In genomic region chr6:158124288-158124687, GRCh38 we compare ENCODE assay signal across 4 cellular contexts.
TF ChIP-seq lines count a peak whose summit lies in the region.

No MANE protein-coding gene starts in this region.

TF ChIP-seq in HepG2, 621 proteins besides CTCF, POLR2A, EP300 and RAD21:
- peak; percentile 77 to 86 for TF ChIP-seq MAFK (conservative IDR thresholded peaks at IDR 0.05 in 1 of 2, IDR thresholded peaks at IDR 0.05 in 1 of 2; ENCODE audit: low read length in 2 of 2)
- TF ChIP-seq MAFF (IDR thresholded peaks at IDR 0.05; ENCODE audit: low read depth, low read length) = peak; percentile 71
- TF ChIP-seq CBX5 (CRISPR knock-in tag; IDR thresholded peaks at IDR 0.05; ENCODE audit: borderline replicate concordance) = no peak

TF ChIP-seq in A549, 52 proteins besides CTCF, POLR2A, EP300 and RAD21:
- TF ChIP-seq SMC3 (IDR thresholded peaks at IDR 0.05) = no peak
- TF ChIP-seq CBX8 (IDR thresholded peaks at IDR 0.05) = no peak
- peak; percentile 43 for TF ChIP-seq MAFK (IDR thresholded peaks at IDR 0.05; ENCODE audit: partially characterized antibody)

TF ChIP-seq in IMR-90, 13 proteins besides CTCF, POLR2A, EP300 and RAD21:
- TF ChIP-seq MAFK (IDR thresholded peaks at IDR 0.05; ENCODE audit: low read depth, low read length) (peak; percentile 59), RCOR1 (IDR thresholded peaks at IDR 0.05; ENCODE audit: insufficient replicate concordance, low read length) (no peak), SMC3 (IDR thresholded peaks at IDR 0.05; ENCODE audit: low read depth, low read length) (no peak), ELK1 (IDR thresholded peaks at IDR 0.05; ENCODE audit: borderline replicate concordance, low read depth, low read length) (no peak), CEBPB (IDR thresholded peaks at IDR 0.05; ENCODE audit: low read depth, low read length) (no peak), MAZ (IDR thresholded peaks at IDR 0.05; ENCODE audit: borderline replicate concordance, low read depth, low read length) (no peak), RFX5 (IDR thresholded peaks at IDR 0.05; ENCODE audit: low read depth, low read length) (no peak), MXI1 (IDR thresholded peaks at IDR 0.05; ENCODE audit: borderline replicate concordance, low read depth, low read length) (no peak)

TF ChIP-seq in K562, 482 proteins besides CTCF, POLR2A, EP300 and RAD21:
- TF ChIP-seq SMAD4 (CRISPR knock-in tag; conservative IDR thresholded peaks at IDR 0.05) = no peak
- peak; percentile 55; the same call in 1 of the 2 replicates for TF ChIP-seq MAFG (tag; conservative IDR thresholded peaks at IDR 0.05)
- no peak for TF ChIP-seq FOXK1 (CRISPR knock-in tag; IDR thresholded peaks at IDR 0.05; ENCODE audit: borderline replicate concordance)
- peak; percentile 42; the same call in 1 of the 2 replicates for TF ChIP-seq MAFF (IDR thresholded peaks at IDR 0.05; ENCODE audit: low read length)
- peak; percentile 45; the same call in 1 of the 2 replicates for TF ChIP-seq MAFK (IDR thresholded peaks at IDR 0.05; ENCODE audit: low read length)
- peak; percentile 91 for TF ChIP-seq ZNF316 (IDR thresholded peaks at IDR 0.05)
- TF ChIP-seq C11orf30 (IDR thresholded peaks at IDR 0.05; ENCODE audit: low read depth) = peak; percentile 82
- no peak for TF ChIP-seq ZNF766 (CRISPR knock-in tag; conservative IDR thresholded peaks at IDR 0.05)
- no peak for TF ChIP-seq ESRRA (IDR thresholded peaks at IDR 0.05; ENCODE audit: borderline replicate concordance, low read depth)
